In genomic region chr13:75796825-75797224, GRCh38 we compare ENCODE assay signal across 26 cellular contexts.
DNase-seq lines count a peak whose midpoint lies in the region; ATAC-seq, FAIRE-seq and TF ChIP-seq lines count a peak whose summit lies in the region.
"Had no signal": no experiment of that assay in that cellular context is flagged by ENCODE, and none has a peak within 500 bp of the region (broad histone marks: within the 10 kb centered on the region; RNA-seq: fewer than 3 reads in every experiment).

No MANE protein-coding gene starts in this region.

- H3K9me3 ChIP-seq in left ventricle myocardium inferior (replicated peaks): no peaks in the 10 kb centered on the region
- H3K9me3 ChIP-seq in right atrium auricular region: no peaks in the 10 kb centered on the region
- no peaks in the 10 kb centered on the region for H3K9me3 ChIP-seq in smooth muscle cell (replicated peaks; ENCODE audit: low read depth)
- H3K9me3 ChIP-seq: SJSA1 had no signal

- H2AFZ ChIP-seq in smooth muscle cell (ENCODE audit: low read depth): no peak overlapping the region
- H2AFZ ChIP-seq: GM23338 had no signal

- DNase-seq in left ventricle myocardium inferior: no peak
- no peak for DNase-seq in right atrium auricular region (ENCODE audit: low spot score)
- DNase-seq in bronchial epithelial cell (ENCODE audit: low read depth): peak; percentile 74
- peak; percentile 31 for DNase-seq in kidney tubule cell (ENCODE audit: low spot score)
- DNase-seq in smooth muscle cell (lab: John Stamatoyannopoulos, UW; ENCODE audit: unreplicated experiment): no peak
- DNase-seq in stimulated activated CD4-positive, alpha-beta T cell treated with anti-CD3 and anti-CD28 coated beads, Interleukin-4, amount 100 ng/mL, for 1 hour: no peak
- no peak for DNase-seq in NOMO-1 treated with dmso at 0.1 percent for 144 hours (lab: John Stamatoyannopoulos, UW; ENCODE audit: unreplicated experiment)
- DNase-seq in activated CD8-positive, alpha-beta T cell treated with anti-CD3 and anti-CD28 coated beads for 36 hours: no peak
- DNase-seq: AML-193; C1 segment of cervical spinal cord; CD8-positive, alpha-beta memory T cell; DMS53; GDM1; HCEC 1CT; KG1; NCI-H1105 treated with DMSO at 0.1 percent for 48 hours; NCI-H1694; NCI-H2081; NCI-H2171 treated with DMSO at 0.1 percent for 48 hours; NCI-H524 treated with DMSO at 0.1 percent for 48 hours; NCI-H82 had no signal

- no peak overlapping the region for H3K4me3 ChIP-seq in left ventricle myocardium inferior
- H3K4me3 ChIP-seq in right atrium auricular region: no peak overlapping the region
- no peak overlapping the region for H3K4me3 ChIP-seq in bronchial epithelial cell (ENCODE audit: low read depth, low read length)
- no peak overlapping the region for H3K4me3 ChIP-seq in smooth muscle cell
- H3K4me3 ChIP-seq: GM23338, SJSA1 had no signal

- H3K36me3 ChIP-seq in left ventricle myocardium inferior (peaks cover 16% of the 10 kb centered on the region), right atrium auricular region (no peaks in the 10 kb centered on the region), bronchial epithelial cell (ENCODE audit: control insufficient read depth, insufficient read depth, low read length) (peaks cover 1% of the 10 kb centered on the region), smooth muscle cell (ENCODE audit: low read depth) (peaks cover 23% of the 10 kb centered on the region)

- H3K79me2 ChIP-seq in smooth muscle cell (ENCODE audit: low read depth): peaks cover 37% of the 10 kb centered on the region

- H3K9ac ChIP-seq in smooth muscle cell (ENCODE audit: low read depth): no peak overlapping the region

- POLR2A ChIA-PET in activated CD8-positive, alpha-beta T cell treated with anti-CD3 and anti-CD28 coated beads for 36 hours (lab: Charles Lee): no interaction called here

- H3K27me3 ChIP-seq in left ventricle myocardium inferior (ENCODE audit: low read depth) (no peaks in the 10 kb centered on the region), right atrium auricular region (no peaks in the 10 kb centered on the region), bronchial epithelial cell (ENCODE audit: control insufficient read depth, insufficient read depth, low read length) (no peaks in the 10 kb centered on the region), smooth muscle cell (ENCODE audit: low read depth) (no peaks in the 10 kb centered on the region)
- H3K27me3 ChIP-seq: SJSA1 had no signal

- H3K4me3 Mint-ChIP-seq in activated CD8-positive, alpha-beta T cell treated with anti-CD3 and anti-CD28 coated beads for 36 hours: no peak overlapping the region
- H3K4me3 Mint-ChIP-seq: CD8-positive, alpha-beta memory T cell; GM23338 had no signal

- WGBS in smooth muscle cell (ENCODE audit: low lambda C conversion rate): 90% methylated on average over 5 of the region's 5 CpGs

- CTCF ChIA-PET in activated CD8-positive, alpha-beta T cell treated with anti-CD3 and anti-CD28 coated beads for 36 hours (lab: Charles Lee): interaction anchor here (6.1 kb wide), 1 partner anchor 101 kb away, joined by 29 read pairs; no protein-coding TSS in a partner anchor

- H3K27ac ChIP-seq in left ventricle myocardium inferior (replicated peaks): peak overlapping the region; percentile 88
- no peak overlapping the region for H3K27ac ChIP-seq in right atrium auricular region
- peak overlapping the region; percentile 34 for H3K27ac ChIP-seq in smooth muscle cell (ENCODE audit: low read depth)
- H3K27ac ChIP-seq: SJSA1 had no signal

- no peak for FAIRE-seq in bronchial epithelial cell (lab: Jason Lieb, UNC)
- FAIRE-seq: D721Med, GM18507 had no signal

- ATAC-seq in activated CD8-positive, alpha-beta T cell treated with anti-CD3 and anti-CD28 coated beads for 36 hours: no peak
- ATAC-seq: GM23338, Right ventricle myocardium inferior had no signal

- H3K27me3 Mint-ChIP-seq in activated CD8-positive, alpha-beta T cell treated with anti-CD3 and anti-CD28 coated beads for 36 hours: no peaks in the 10 kb centered on the region
- H3K27me3 Mint-ChIP-seq: CD8-positive, alpha-beta memory T cell had no signal

- intact Hi-C loops in left ventricle myocardium inferior (cut with micrococcal nuclease): no loop called here
- intact Hi-C loops in activated CD8-positive, alpha-beta T cell treated with anti-CD3 and anti-CD28 coated beads for 36 hours (cut with micrococcal nuclease): no loop called here

- peaks cover 12% of the 10 kb centered on the region for H3F3A ChIP-seq in smooth muscle cell (ENCODE audit: low read depth)

- H3K4me1 Mint-ChIP-seq in activated CD8-positive, alpha-beta T cell treated with anti-CD3 and anti-CD28 coated beads for 36 hours (ENCODE audit: low read depth): peaks cover 39% of the 10 kb centered on the region

- H3K9me3 Mint-ChIP-seq in activated CD8-positive, alpha-beta T cell treated with anti-CD3 and anti-CD28 coated beads for 36 hours: no peaks in the 10 kb centered on the region
- H3K9me3 Mint-ChIP-seq: CD8-positive, alpha-beta memory T cell; GM23338 had no signal

- TF ChIP-seq CTCF in left ventricle myocardium inferior (IDR thresholded peaks at IDR 0.05; ENCODE audit: borderline replicate concordance) (no peak), right atrium auricular region (IDR thresholded peaks at IDR 0.05) (no peak), bronchial epithelial cell (IDR thresholded peaks at IDR 0.05; ENCODE audit: insufficient read depth, low read length, severe bottlenecking) (no peak), smooth muscle cell (IDR thresholded peaks at IDR 0.05; ENCODE audit: borderline replicate concordance, insufficient read depth, poor library complexity, severe bottlenecking) (no peak)
- TF ChIP-seq CTCF in activated CD8-positive, alpha-beta T cell treated with anti-CD3 and anti-CD28 coated beads for 36 hours (IDR thresholded peaks at IDR 0.05): no peak

- no peak overlapping the region for H3K27ac Mint-ChIP-seq in activated CD8-positive, alpha-beta T cell treated with anti-CD3 and anti-CD28 coated beads for 36 hours
- H3K27ac Mint-ChIP-seq: CD8-positive, alpha-beta memory T cell had no signal

- H3K4me1 ChIP-seq in left ventricle myocardium inferior (peaks cover 55% of the 10 kb centered on the region), right atrium auricular region (peaks cover 0 to 22% of the 10 kb centered on the region in 2 donors), smooth muscle cell (ENCODE audit: low read depth) (no peaks in the 10 kb centered on the region)

- H3K4me2 ChIP-seq in smooth muscle cell: no peak overlapping the region
- H3K4me2 ChIP-seq: GM23338 had no signal

- peaks cover 11% of the 10 kb centered on the region for H3K36me3 Mint-ChIP-seq in activated CD8-positive, alpha-beta T cell treated with anti-CD3 and anti-CD28 coated beads for 36 hours (ENCODE audit: low read depth)

- H4K20me1 ChIP-seq in smooth muscle cell (ENCODE audit: low read depth): peaks cover 91% of the 10 kb centered on the region

Comparison
In these comparisons a context has a peak if more than half of its experiments do, and no peak if none do; other contexts are left out.
1. H3K27ac ChIP-seq: peak in left ventricle myocardium inferior (single experiment) and smooth muscle cell (single experiment); none in right atrium auricular region (0 of 2).
2. DNase-seq: peak in bronchial epithelial cell (single experiment) and kidney tubule cell (single experiment); none in left ventricle myocardium inferior (single experiment), right atrium auricular region (single experiment), smooth muscle cell (single experiment), stimulated activated CD4-positive, alpha-beta T cell treated with anti-CD3 and anti-CD28 coated beads, Interleukin-4, amount 100 ng/mL, for 1 hour (single experiment), NOMO-1 treated with dmso at 0.1 percent for 144 hours (single experiment) and activated CD8-positive, alpha-beta T cell treated with anti-CD3 and anti-CD28 coated beads for 36 hours (single experiment).